ENCODE assay signal across 12 cellular contexts in the genomic region with DNA sequence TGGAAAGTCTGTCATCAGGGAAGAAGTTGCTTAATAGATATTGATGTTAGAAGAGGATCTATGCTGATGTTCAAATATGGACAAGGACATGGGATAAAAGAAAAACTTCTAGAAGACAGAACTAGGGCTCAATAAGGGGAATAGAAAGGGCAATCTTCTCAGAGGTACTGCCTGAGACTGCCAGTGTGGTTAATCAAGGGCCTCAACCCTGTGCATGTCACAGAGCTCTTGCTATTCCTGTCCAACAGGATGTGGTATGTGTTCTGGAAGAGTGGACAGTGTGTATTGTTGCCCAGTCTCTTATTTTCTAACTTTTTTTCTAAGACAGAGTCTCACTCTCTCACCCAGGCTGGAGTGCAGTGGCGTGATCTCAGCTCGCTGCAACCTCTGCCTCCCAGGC. TPM values are rescaled to one million over a fixed set of nuclear protein-coding genes. Genes with fewer than 3 reads are reported as not detected.
A peak's percentile ranks its signal among the peaks of the same experiment; 100 is the strongest.
DNase-seq lines count a peak whose midpoint lies in the region; ATAC-seq and TF ChIP-seq lines count a peak whose summit lies in the region.
"Had no signal": no experiment of that assay in that cellular context is flagged by ENCODE, and none has a peak within 500 bp of the region (broad histone marks: within the 10 kb centered on the region; RNA-seq: fewer than 3 reads in every experiment).

No MANE protein-coding gene starts in this region.

- WGBS in esophagus muscularis mucosa: 92% methylated on average over 2 of the region's 2 CpGs

- H3K4me1 ChIP-seq in esophagus muscularis mucosa (peaks cover 0 to 4% (median 2%) of the 10 kb centered on the region in 4 donors), Caco-2 (no peaks in the 10 kb centered on the region)

- no peak overlapping the region for H3K27ac Mint-ChIP-seq in naive thymus-derived CD8-positive, alpha-beta T cell
- H3K27ac Mint-ChIP-seq in activated CD8-positive, alpha-beta memory T cell treated with anti-CD3 and anti-CD28 coated beads, Interleukin-2, amount 10 ng/mL, durations not matched to agents 7 days and 5 days: no peak overlapping the region
- no peak overlapping the region for H3K27ac Mint-ChIP-seq in Caco-2 (ENCODE audit: unreplicated experiment)

- no peaks in the 10 kb centered on the region for H3K27me3 Mint-ChIP-seq in naive thymus-derived CD8-positive, alpha-beta T cell
- H3K27me3 Mint-ChIP-seq in activated CD8-positive, alpha-beta memory T cell treated with anti-CD3 and anti-CD28 coated beads, Interleukin-2, amount 10 ng/mL, durations not matched to agents 7 days and 5 days: no peaks in the 10 kb centered on the region
- H3K27me3 Mint-ChIP-seq in Caco-2 (ENCODE audit: insufficient read depth, unreplicated experiment): no peaks in the 10 kb centered on the region

- POLR2A ChIA-PET in naive thymus-derived CD8-positive, alpha-beta T cell (lab: Charles Lee): no interaction called here
- POLR2A ChIA-PET in Caco-2 (lab: Charles Lee): no interaction called here

- intact Hi-C loops in esophagus muscularis mucosa (cut with DNase I): no loop called here
- intact Hi-C loops in Caco-2 (cut with micrococcal nuclease; ENCODE audit: unreplicated experiment): no loop called here

- no peaks in the 10 kb centered on the region for H3K36me3 Mint-ChIP-seq in naive thymus-derived CD8-positive, alpha-beta T cell
- H3K36me3 Mint-ChIP-seq in activated CD8-positive, alpha-beta memory T cell treated with anti-CD3 and anti-CD28 coated beads, Interleukin-2, amount 10 ng/mL, durations not matched to agents 7 days and 5 days: no peaks in the 10 kb centered on the region
- no peaks in the 10 kb centered on the region for H3K36me3 Mint-ChIP-seq in Caco-2 (ENCODE audit: insufficient read depth, unreplicated experiment)

- TF ChIP-seq EP300 in esophagus muscularis mucosa (IDR thresholded peaks at IDR 0.05): no peak

- H3K9me3 Mint-ChIP-seq in naive thymus-derived CD8-positive, alpha-beta T cell: no peaks in the 10 kb centered on the region
- no peaks in the 10 kb centered on the region for H3K9me3 Mint-ChIP-seq in activated CD8-positive, alpha-beta memory T cell treated with anti-CD3 and anti-CD28 coated beads, Interleukin-2, amount 10 ng/mL, durations not matched to agents 7 days and 5 days (ENCODE audit: low read depth)
- no peaks in the 10 kb centered on the region for H3K9me3 Mint-ChIP-seq in Caco-2 (ENCODE audit: unreplicated experiment)

- in situ Hi-C loops in SK-MEL-5 (cut with HindIII; ENCODE audit: low pct_unique_long_range_greater_than_20kb, low sequenced_read_pairs): no loop called here

- CTCF ChIA-PET in activated CD8-positive, alpha-beta memory T cell treated with anti-CD3 and anti-CD28 coated beads, Interleukin-2, amount 10 ng/mL, durations not matched to agents 7 days and 5 days (lab: Charles Lee): no interaction called here
- CTCF ChIA-PET in Caco-2 (lab: Charles Lee): no interaction called here

- no peak for TF ChIP-seq POLR2A in GM18505 (IDR thresholded peaks at IDR 0.05; ENCODE audit: borderline replicate concordance, extremely low read depth, insufficient read depth, insufficient read length)
- no peak for TF ChIP-seq POLR2A in esophagus muscularis mucosa (IDR thresholded peaks at IDR 0.05; ENCODE audit: low read depth)

- H3K27ac ChIP-seq in esophagus muscularis mucosa (replicated peaks in 1 of 4): no peak overlapping the region
- H3K27ac ChIP-seq: C4-2B had no signal

- H3K9me3 ChIP-seq in esophagus muscularis mucosa (no peaks in the 10 kb centered on the region), Caco-2 (no peaks in the 10 kb centered on the region)

- H3K4me3 ChIP-seq in esophagus muscularis mucosa (no peak overlapping the region), Caco-2 (ENCODE audit: low read depth, low read length) (no peak overlapping the region)
- H3K4me3 ChIP-seq: smooth muscle cell had no signal

- BruUV-seq in Caco-2 (replicated peaks; lab: Mats Ljungman, UMichigan): no TSS peak

- H3K27me3 ChIP-seq in esophagus muscularis mucosa: no peaks in the 10 kb centered on the region
- H3K27me3 ChIP-seq in Caco-2 (replicated peaks; ENCODE audit: control insufficient read depth, insufficient read depth, low read length): no peaks in the 10 kb centered on the region

- peaks cover 0 to 7% (median 0%) of the 10 kb centered on the region in 4 donors for H3K4me1 Mint-ChIP-seq in naive thymus-derived CD8-positive, alpha-beta T cell
- no peaks in the 10 kb centered on the region for H3K4me1 Mint-ChIP-seq in activated CD8-positive, alpha-beta memory T cell treated with anti-CD3 and anti-CD28 coated beads, Interleukin-2, amount 10 ng/mL, durations not matched to agents 7 days and 5 days
- H3K4me1 Mint-ChIP-seq in Caco-2 (ENCODE audit: low read depth, unreplicated experiment): no peaks in the 10 kb centered on the region

- TF ChIP-seq CTCF in esophagus muscularis mucosa (IDR thresholded peaks at IDR 0.05): no peak
- no peak for TF ChIP-seq CTCF in Caco-2 (IDR thresholded peaks at IDR 0.05; ENCODE audit: insufficient read depth in 1 of 2, low read depth in 1 of 2, low read length in 1 of 2, severe bottlenecking in 1 of 2, unreplicated experiment in 1 of 2)

- H3K36me3 ChIP-seq in esophagus muscularis mucosa (no peaks in the 10 kb centered on the region), Caco-2 (ENCODE audit: control insufficient read depth, insufficient read depth, low read length) (no peaks in the 10 kb centered on the region)

- H3K4me3 Mint-ChIP-seq in naive thymus-derived CD8-positive, alpha-beta T cell: no peak overlapping the region
- no peak overlapping the region for H3K4me3 Mint-ChIP-seq in activated CD8-positive, alpha-beta memory T cell treated with anti-CD3 and anti-CD28 coated beads, Interleukin-2, amount 10 ng/mL, durations not matched to agents 7 days and 5 days
- H3K4me3 Mint-ChIP-seq in Caco-2 (ENCODE audit: unreplicated experiment): no peak overlapping the region

- ATAC-seq in GM18505 (IDR thresholded peaks at IDR 0.05; ENCODE audit: unreplicated experiment) (peak; percentile 100), GM21360 (IDR thresholded peaks at IDR 0.05; ENCODE audit: unreplicated experiment) (peak; percentile 99), HG03039 (IDR thresholded peaks at IDR 0.05; ENCODE audit: unreplicated experiment) (peak; percentile 96)
- no peak for ATAC-seq in naive thymus-derived CD8-positive, alpha-beta T cell
- no peak for ATAC-seq in activated CD8-positive, alpha-beta memory T cell treated with anti-CD3 and anti-CD28 coated beads, Interleukin-2, amount 10 ng/mL, durations not matched to agents 7 days and 5 days

- peak; percentile 23 for DNase-seq in SK-MEL-5 (ENCODE audit: low read depth, low spot score)
- no peak for DNase-seq in naive thymus-derived CD8-positive, alpha-beta T cell
- DNase-seq in esophagus muscularis mucosa (ENCODE audit: extremely low spot score): no peak
- no peak for DNase-seq in activated CD8-positive, alpha-beta memory T cell treated with anti-CD3 and anti-CD28 coated beads, Interleukin-2, amount 10 ng/mL, durations not matched to agents 7 days and 5 days
- no peak for DNase-seq in Caco-2
- DNase-seq: amniotic stem cell, NCI-H524 treated with DMSO at 0.1 percent for 48 hours had no signal

RNA-seq across cellular contexts. Expression of a gene that starts 27.8 kb away (rescaled TPM):
- 41.4 and 53.3 TPM in 2 replicates for total RNA-seq in SK-MEL-5 (2014; rRNA removed; shearing (Covaris generic))
- polyA plus RNA-seq in SK-MEL-5 (2015; cell fraction: cytosol; rRNA removed): 47.2 and 56.1 TPM in 2 replicates
- polyA plus RNA-seq in SK-MEL-5 (2015; cell fraction: nucleus; rRNA removed): 155 and 178 TPM in 2 replicates
- 10 to 100 TPM; 46.3 to 49.7 TPM for total RNA-seq in naive thymus-derived CD8-positive, alpha-beta T cell
- polyA plus RNA-seq in naive thymus-derived CD8-positive, alpha-beta T cell: 10 to 100 TPM; 49.1 to 62.1 (median 60.9) TPM
- total RNA-seq in esophagus muscularis mucosa (1 to 10 TPM; 3.3 to 5.2 (median 4.3) TPM), Caco-2 (2022) (0.39 and 0.61 TPM in 2 replicates)
- total RNA-seq in activated CD8-positive, alpha-beta memory T cell treated with anti-CD3 and anti-CD28 coated beads, Interleukin-2, amount 10 ng/mL, durations not matched to agents 7 days and 5 days: 10 to 100 TPM; 26.1 to 31.9 TPM
- polyA plus RNA-seq: smooth muscle cell had no signal

RNA-seq across cellular contexts. Expression of a gene that starts 47.9 kb away (rescaled TPM):
- 47.7 and 49.4 TPM in 2 replicates for total RNA-seq in SK-MEL-5 (2014; rRNA removed; shearing (Covaris generic))
- polyA plus RNA-seq in SK-MEL-5 (2015; cell fraction: cytosol; rRNA removed): 18.1 and 22.5 TPM in 2 replicates
- polyA plus RNA-seq in SK-MEL-5 (2015; cell fraction: nucleus; rRNA removed): 93.8 and 97.3 TPM in 2 replicates
- 10 to 100 TPM; 60.2 to 62.7 TPM for total RNA-seq in naive thymus-derived CD8-positive, alpha-beta T cell
- polyA plus RNA-seq in naive thymus-derived CD8-positive, alpha-beta T cell: 10 to 100 TPM; 13.2 to 18.6 (median 14.0) TPM
- total RNA-seq in esophagus muscularis mucosa: 10 to 100 TPM; 35.0 to 49.4 (median 42.5) TPM
- 10 to 100 TPM; 33.0 to 41.9 TPM for total RNA-seq in activated CD8-positive, alpha-beta memory T cell treated with anti-CD3 and anti-CD28 coated beads, Interleukin-2, amount 10 ng/mL, durations not matched to agents 7 days and 5 days
- 19.8 and 21.1 TPM in 2 replicates for total RNA-seq in Caco-2 (2022)

Comparison
In these comparisons a context has a peak if more than half of its experiments do, and no peak if none do; other contexts are left out.
1. ATAC-seq: peak in GM18505 (single experiment), GM21360 (single experiment) and HG03039 (single experiment); none in naive thymus-derived CD8-positive, alpha-beta T cell (0 of 2) and activated CD8-positive, alpha-beta memory T cell treated with anti-CD3 and anti-CD28 coated beads, Interleukin-2, amount 10 ng/mL, durations not matched to agents 7 days and 5 days (single experiment).